2 cellular contexts compared by ENCODE assay signal in genomic region chr6:47767102-47767501, GRCh38.
A peak's percentile ranks its signal among the peaks of the same experiment; 100 is the strongest.
TF ChIP-seq lines count a peak whose summit lies in the region.

No MANE protein-coding gene starts in this region.

TF ChIP-seq in HepG2, 621 proteins besides CTCF, POLR2A, EP300 and RAD21 (continued from another document):
- TF ChIP-seq ZBTB33 (CRISPR knock-in tag; IDR thresholded peaks at IDR 0.05) (no peak), SP4 (CRISPR knock-in tag; IDR thresholded peaks at IDR 0.05) (no peak), ATF7 (IDR thresholded peaks at IDR 0.05) (peak; percentile 87), ATF7 (CRISPR knock-in tag; IDR thresholded peaks at IDR 0.05) (no peak), ZNF709 (CRISPR knock-in tag; IDR thresholded peaks at IDR 0.05) (no peak)
TF ChIP-seq in HepG2: peak in this region for 1.

TF ChIP-seq in HEK293, 187 proteins besides CTCF, POLR2A, EP300 and RAD21:
- TF ChIP-seq ATF2 (tag by site-specific recombination; IDR thresholded peaks at IDR 0.05; ENCODE audit: low read depth) (peak; percentile 55; the same call in 1 of the 2 replicates), TCF7L2 (IDR thresholded peaks at IDR 0.05; ENCODE audit: borderline replicate concordance, low read depth, low read length) (no peak)
